ENCODE assay signal across 1 cellular context in the genomic region with DNA sequence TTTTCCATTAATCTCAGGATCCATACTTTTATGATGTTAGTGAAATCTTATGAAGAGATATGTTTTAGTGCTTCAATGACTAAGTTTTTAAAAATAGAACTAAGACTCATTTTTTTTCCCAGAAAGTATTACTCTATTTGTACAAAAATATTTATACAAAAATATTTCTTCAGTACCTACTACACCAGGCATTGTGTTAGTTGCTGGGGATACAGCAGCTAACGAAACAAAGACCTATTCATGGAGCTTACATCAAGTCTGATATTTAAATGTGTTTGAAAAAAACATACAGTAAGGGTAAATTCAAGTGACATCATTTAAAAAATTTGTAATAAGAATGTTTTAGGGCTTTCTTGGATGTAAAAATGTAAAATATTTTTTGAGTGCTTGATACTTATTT.
TF ChIP-seq lines count a peak whose summit lies in the region.

No MANE protein-coding gene starts in this region.

TF ChIP-seq in A549, 52 proteins besides CTCF, POLR2A, EP300 and RAD21 (continued from another document):
- TF ChIP-seq, protein P1, sequence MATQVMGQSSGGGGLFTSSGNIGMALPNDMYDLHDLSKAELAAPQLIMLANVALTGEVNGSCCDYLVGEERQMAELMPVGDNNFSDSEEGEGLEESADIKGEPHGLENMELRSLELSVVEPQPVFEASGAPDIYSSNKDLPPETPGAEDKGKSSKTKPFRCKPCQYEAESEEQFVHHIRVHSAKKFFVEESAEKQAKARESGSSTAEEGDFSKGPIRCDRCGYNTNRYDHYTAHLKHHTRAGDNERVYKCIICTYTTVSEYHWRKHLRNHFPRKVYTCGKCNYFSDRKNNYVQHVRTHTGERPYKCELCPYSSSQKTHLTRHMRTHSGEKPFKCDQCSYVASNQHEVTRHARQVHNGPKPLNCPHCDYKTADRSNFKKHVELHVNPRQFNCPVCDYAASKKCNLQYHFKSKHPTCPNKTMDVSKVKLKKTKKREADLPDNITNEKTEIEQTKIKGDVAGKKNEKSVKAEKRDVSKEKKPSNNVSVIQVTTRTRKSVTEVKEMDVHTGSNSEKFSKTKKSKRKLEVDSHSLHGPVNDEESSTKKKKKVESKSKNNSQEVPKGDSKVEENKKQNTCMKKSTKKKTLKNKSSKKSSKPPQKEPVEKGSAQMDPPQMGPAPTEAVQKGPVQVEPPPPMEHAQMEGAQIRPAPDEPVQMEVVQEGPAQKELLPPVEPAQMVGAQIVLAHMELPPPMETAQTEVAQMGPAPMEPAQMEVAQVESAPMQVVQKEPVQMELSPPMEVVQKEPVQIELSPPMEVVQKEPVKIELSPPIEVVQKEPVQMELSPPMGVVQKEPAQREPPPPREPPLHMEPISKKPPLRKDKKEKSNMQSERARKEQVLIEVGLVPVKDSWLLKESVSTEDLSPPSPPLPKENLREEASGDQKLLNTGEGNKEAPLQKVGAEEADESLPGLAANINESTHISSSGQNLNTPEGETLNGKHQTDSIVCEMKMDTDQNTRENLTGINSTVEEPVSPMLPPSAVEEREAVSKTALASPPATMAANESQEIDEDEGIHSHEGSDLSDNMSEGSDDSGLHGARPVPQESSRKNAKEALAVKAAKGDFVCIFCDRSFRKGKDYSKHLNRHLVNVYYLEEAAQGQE (IDR thresholded peaks at IDR 0.05), result no peak
- TF ChIP-seq TFCP2L1 (CRISPR knock-in tag; IDR thresholded peaks at IDR 0.05) (no peak), JUNB (IDR thresholded peaks at IDR 0.05) (no peak), CHD2 (IDR thresholded peaks at IDR 0.05; ENCODE audit: low read length, partially characterized antibody) (no peak), EHF (CRISPR knock-in tag; IDR thresholded peaks at IDR 0.05) (no peak), NR3C1 (IDR thresholded peaks at IDR 0.05) (no peak), SMC3 (IDR thresholded peaks at IDR 0.05) (no peak), HDAC2 (IDR thresholded peaks at IDR 0.05) (no peak), CBX8 (IDR thresholded peaks at IDR 0.05) (no peak), KDM1A (IDR thresholded peaks at IDR 0.05; ENCODE audit: low read depth) (no peak)
